7 cellular contexts compared by ENCODE assay signal in the genomic region with DNA sequence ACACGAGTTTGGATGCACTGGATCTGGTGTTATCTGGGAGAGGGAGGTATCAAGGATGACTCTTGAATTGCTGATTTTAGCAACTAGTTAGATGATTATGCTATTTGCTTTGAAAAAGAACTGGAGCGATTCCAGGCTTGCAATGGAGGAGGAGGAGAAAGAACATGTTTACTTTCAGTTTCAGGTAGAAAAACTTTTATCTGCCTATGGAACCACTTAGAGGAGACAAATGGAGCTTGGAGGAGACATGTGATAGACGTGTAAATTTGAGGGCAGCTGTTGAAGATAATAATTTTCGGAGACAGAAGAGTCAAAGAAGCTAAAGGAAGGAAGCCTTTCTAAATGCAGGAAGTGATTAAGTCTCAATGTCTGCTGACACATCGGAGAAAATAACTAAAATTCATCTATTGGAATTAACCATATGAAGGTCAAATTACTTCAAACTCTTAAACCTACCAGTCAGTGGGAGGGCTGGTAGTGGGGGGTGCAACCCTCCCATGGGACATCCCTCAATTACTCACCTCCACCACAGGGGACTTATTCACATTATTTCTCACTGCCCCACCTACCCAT. TPM values are rescaled to one million over a fixed set of nuclear protein-coding genes. Genes with fewer than 3 reads are reported as not detected.
DNase-seq lines count a peak whose midpoint lies in the region; ATAC-seq and TF ChIP-seq lines count a peak whose summit lies in the region.

No MANE protein-coding gene starts in this region.

- no peaks in the 10 kb centered on the region for H3K27me3 ChIP-seq in psoas muscle (ENCODE audit: insufficient read depth in 3 of 3, low read length in 2 of 3)

- CTCF ChIA-PET in OCI-LY7 (lab: Charles Lee; ENCODE audit: unreplicated experiment) = no interaction called here

- ATAC-seq in psoas muscle (no peak), HG02623 (IDR thresholded peaks at IDR 0.05; ENCODE audit: unreplicated experiment) (no peak)
- ATAC-seq in effector memory CD8-positive, alpha-beta T cell (replicated peaks) = no peak

- no peaks in the 10 kb centered on the region for H4K20me1 ChIP-seq in OCI-LY7 (ENCODE audit: insufficient read depth, low read length)

- peaks cover 0 to 7% of the 10 kb centered on the region in 2 donors for H3K4me1 Mint-ChIP-seq in effector memory CD8-positive, alpha-beta T cell (ENCODE audit: low read depth in 2 of 2)

- intact Hi-C loops in OCI-LY7 (cut with micrococcal nuclease; ENCODE audit: unreplicated experiment) = no loop called here
- intact Hi-C loops in psoas muscle (cut with DNase I) = no loop called here

- H3K9me2 ChIP-seq in OCI-LY7 (ENCODE audit: insufficient read depth, low read length) = no peaks in the 10 kb centered on the region

- no peaks in the 10 kb centered on the region for H3K36me3 Mint-ChIP-seq in effector memory CD8-positive, alpha-beta T cell (ENCODE audit: insufficient read depth)

- POLR2A ChIA-PET in OCI-LY7 (lab: Charles Lee) = interaction anchor here (0.6 kb wide), 2 partner anchors 30 to 432 kb away, joined by 3 to 4 read pairs; no protein-coding TSS in a partner anchor

- H3K9me3 Mint-ChIP-seq in effector memory CD8-positive, alpha-beta T cell = peaks cover 10 to 13% of the 10 kb centered on the region in 2 donors

- H3K4me3 Mint-ChIP-seq in effector memory CD8-positive, alpha-beta T cell = peak overlapping the region in 1 of 2 donors; percentile 20

- no peak overlapping the region for H3K4me2 ChIP-seq in OCI-LY7 (ENCODE audit: low read length)

- 41 to 46% (median 46%) methylated on average over 5 of the region's 5 CpGs for WGBS in psoas muscle, 3 donors

- H3K27me3 Mint-ChIP-seq in effector memory CD8-positive, alpha-beta T cell = no peaks in the 10 kb centered on the region

- 0 out of 2 replicates have a peak overlapping the region, but pooled peaks have one; percentile 11 for H2AFZ ChIP-seq in OCI-LY7 (ENCODE audit: low read length)

- H3K4me1 ChIP-seq in OCI-LY7 (ENCODE audit: insufficient read depth, low read length, poor library complexity, severe bottlenecking) = no peaks in the 10 kb centered on the region
- H3K4me1 ChIP-seq in psoas muscle = no peaks in the 10 kb centered on the region

- no peaks in the 10 kb centered on the region for H3K79me2 ChIP-seq in OCI-LY7 (ENCODE audit: insufficient read depth, low read depth, low read length)

- no peak overlapping the region for H3K4me3 ChIP-seq in OCI-LY7 (ENCODE audit: low read depth, low read length, poor library complexity, severe bottlenecking)
- H3K4me3 ChIP-seq in psoas muscle = peak overlapping the region; percentile 50

- H3K9me3 ChIP-seq in OCI-LY7 (ENCODE audit: low read length) (no peaks in the 10 kb centered on the region), psoas muscle (no peaks in the 10 kb centered on the region)

- peak overlapping the region in 1 of 2 donors; percentile 18 for H3K27ac Mint-ChIP-seq in effector memory CD8-positive, alpha-beta T cell

- H3K27ac ChIP-seq in OCI-LY7 (ENCODE audit: low read depth, low read length, poor library complexity, severe bottlenecking) = no peak overlapping the region
- H3K27ac ChIP-seq in psoas muscle = no peak overlapping the region

- TF ChIP-seq CTCF in OCI-LY7 (conservative IDR thresholded peaks at IDR 0.05; ENCODE audit: low read length) = no peak
- no peak for TF ChIP-seq CTCF in psoas muscle (IDR thresholded peaks at IDR 0.05)

- H3K36me3 ChIP-seq in OCI-LY7 (ENCODE audit: insufficient read depth, low read length) = no peaks in the 10 kb centered on the region
- no peaks in the 10 kb centered on the region for H3K36me3 ChIP-seq in psoas muscle (ENCODE audit: insufficient read depth in 1 of 2, low read depth in 1 of 2)

- DNase-seq in H4 (ENCODE audit: low spot score) (peak; percentile 21), OCI-LY7 (ENCODE audit: low spot score) (no peak), dermis microvascular lymphatic vessel endothelial cell (ENCODE audit: low read depth in 2 of 2) (peak; percentile 10 to 55), psoas muscle (no peak), epidermal melanocyte (ENCODE audit: insufficient read length, low spot score) (no peak)
- DNase-seq in effector memory CD8-positive, alpha-beta T cell = no peak

- no TSS peak for BruUV-seq in OCI-LY7 (replicated peaks; lab: Mats Ljungman, UMichigan)

RNA-seq across cellular contexts. Expression of a gene that starts 56.4 kb away (rescaled TPM):
- total RNA-seq in H4 (2014; rRNA removed; shearing (Covaris generic)) = 71.9 and 85.0 TPM in 2 replicates
- not detected in 2 replicates for total RNA-seq in OCI-LY7 (2014; rRNA removed; shearing (Covaris generic))
- total RNA-seq in OCI-LY7 (2022) (not detected in 2 replicates), dermis microvascular lymphatic vessel endothelial cell (15.0 and 19.7 TPM in 2 replicates), psoas muscle (10 to 100 TPM in 2 of 4 donors, 1 to 10 TPM in 2; 5.1 to 13.7 (median 8.9) TPM)
- 1 to 10 TPM; 3.8 to 8.0 (median 5.3) TPM for polyA plus RNA-seq in psoas muscle

Comparison
In these comparisons a context has a peak if more than half of its experiments do, and no peak if none do; other contexts are left out.
1. DNase-seq: peak in H4 (single experiment) and dermis microvascular lymphatic vessel endothelial cell (2 of 2); none in OCI-LY7 (single experiment), psoas muscle (0 of 2), epidermal melanocyte (single experiment) and effector memory CD8-positive, alpha-beta T cell (0 of 3).
2. RNA of a gene that starts 56.4 kb away (total RNA-seq): 71.9 to 85.0 TPM in H4, 15.0 to 19.7 TPM in dermis microvascular lymphatic vessel endothelial cell and 5.1 to 13.7 TPM in psoas muscle; not detected in OCI-LY7; every median in the first group is over 4 times any median in the second.